8 cellular contexts compared by ENCODE assay signal in the genomic region with DNA sequence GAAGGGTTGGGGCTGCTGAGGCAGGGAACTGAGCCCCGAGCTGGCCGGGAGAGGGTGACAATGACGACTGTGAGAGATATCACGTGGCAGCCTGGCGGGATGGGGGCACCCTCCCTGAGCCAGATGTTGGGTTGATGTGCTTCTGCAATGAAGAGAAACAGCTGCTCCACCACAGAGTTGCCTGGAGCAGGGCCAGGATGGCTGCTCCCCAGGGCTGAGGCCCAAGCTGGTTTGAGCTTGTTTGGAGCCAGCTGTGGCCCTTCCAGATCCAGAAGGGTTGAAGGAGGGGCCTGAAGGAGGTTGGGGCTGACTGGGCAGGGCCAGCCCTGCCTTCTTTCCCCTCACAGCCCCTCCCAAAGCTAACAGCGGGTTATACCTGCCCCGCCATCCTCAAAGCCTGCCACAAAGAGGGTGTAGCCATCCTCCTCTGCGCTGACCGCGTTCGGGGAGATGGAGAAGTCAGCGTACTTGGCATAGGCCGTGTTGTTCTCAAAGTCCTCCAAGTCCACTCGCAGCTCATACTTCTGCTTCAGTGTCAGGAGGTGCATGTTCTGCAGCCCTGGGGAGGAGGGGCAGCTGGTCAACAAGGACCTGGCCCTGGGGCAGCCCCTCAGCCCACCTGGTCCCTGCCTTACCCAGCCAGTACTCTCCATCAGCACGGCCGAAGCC. TPM values are rescaled to one million over a fixed set of nuclear protein-coding genes. Genes with fewer than 3 reads are reported as not detected.
DNase-seq lines count a peak whose midpoint lies in the region; ATAC-seq and TF ChIP-seq lines count a peak whose summit lies in the region.

No MANE protein-coding gene starts in this region.

- H3K4me2 ChIP-seq in IMR-90 (ENCODE audit: low read depth, low read length) (peak overlapping the region; percentile 72), Karpas-422 (ENCODE audit: low read depth, low read length, poor library complexity, severe bottlenecking) (no peak overlapping the region)

- no peak for TF ChIP-seq RAD21 in IMR-90 (IDR thresholded peaks at IDR 0.05; ENCODE audit: low read length)

- H3K56ac ChIP-seq in IMR-90 (ENCODE audit: extremely low read depth, insufficient read depth, low read length) = no peak overlapping the region

- peak overlapping the region; percentile 78 for H2BK120ac ChIP-seq in IMR-90 (ENCODE audit: low read depth, low read length)

- ATAC-seq in IMR-90 (ENCODE audit: low read depth) (peak; percentile 50), HG02588 (IDR thresholded peaks at IDR 0.05; ENCODE audit: unreplicated experiment) (no peak)

- H4K5ac ChIP-seq in IMR-90 (ENCODE audit: low read depth, low read length) = peak overlapping the region; percentile 74

- H3K27ac ChIP-seq in IMR-90 (ENCODE audit: insufficient read depth, low read length) (peak overlapping the region; percentile 85), substantia nigra (ENCODE audit: low read depth, low read length, poor library complexity, severe bottlenecking) (peak overlapping the region; percentile 82), Karpas-422 (ENCODE audit: low read length) (no peak overlapping the region)

- TF ChIP-seq POLR2A in IMR-90 (IDR thresholded peaks at IDR 0.05; ENCODE audit: low read depth, low read length) = no peak

- H4K20me1 ChIP-seq in IMR-90 (ENCODE audit: insufficient read depth, low read length) (peaks cover 25% of the 10 kb centered on the region), Karpas-422 (ENCODE audit: insufficient read depth, low read depth, low read length) (no peaks in the 10 kb centered on the region)

- peaks cover 49% of the 10 kb centered on the region for H3K9me1 ChIP-seq in IMR-90 (ENCODE audit: insufficient read depth, low read length)

- peak overlapping the region; percentile 98 for H2AK5ac ChIP-seq in IMR-90 (ENCODE audit: low read depth, low read length)

- no peaks in the 10 kb centered on the region for H3K27me3 ChIP-seq in IMR-90 (ENCODE audit: control insufficient read depth, insufficient read depth, low read length)
- H3K27me3 ChIP-seq in Karpas-422 (ENCODE audit: low read length) = no peaks in the 10 kb centered on the region

- no peaks in the 10 kb centered on the region for H3K9me2 ChIP-seq in Karpas-422 (replicated peaks; ENCODE audit: insufficient read depth, low read length)

- peak overlapping the region; percentile 92 for H3K4ac ChIP-seq in IMR-90 (ENCODE audit: low read depth, low read length)

- H2AFZ ChIP-seq in IMR-90 (replicated peaks; ENCODE audit: low read length, poor library complexity) (peak overlapping the region; percentile 73), Karpas-422 (ENCODE audit: low read length) (no peak overlapping the region)

- peak overlapping the region; percentile 82 for H3K23ac ChIP-seq in IMR-90 (ENCODE audit: low read depth, low read length)

- H3K9me3 ChIP-seq in IMR-90 (ENCODE audit: control insufficient read depth, insufficient read depth, low read length) (no peaks in the 10 kb centered on the region), Karpas-422 (ENCODE audit: low read length) (no peaks in the 10 kb centered on the region)

- POLR2A ChIA-PET in IMR-90 (lab: Charles Lee; ENCODE audit: unreplicated experiment) = interaction anchor here (0.6 kb wide), 3 partner anchors 12 to 27 kb away, joined by 4 to 7 read pairs (median 4); no protein-coding TSS in a partner anchor

- H3K4me3 ChIP-seq in IMR-90 (ENCODE audit: insufficient read depth, low read depth, low read length) (no peak overlapping the region; the same call in 1 of the 2 replicates), Karpas-422 (ENCODE audit: low read length) (no peak overlapping the region)

- no TSS peak for BruUV-seq in IMR-90 (replicated peaks; lab: Mats Ljungman, UMichigan)

- H3K79me2 ChIP-seq in Karpas-422 (ENCODE audit: low read length) = peaks cover 3% of the 10 kb centered on the region; the same call in 1 of the 2 replicates

- H4K91ac ChIP-seq in IMR-90 (ENCODE audit: insufficient read depth, low read depth, low read length) = peak overlapping the region; percentile 85

- CTCF ChIA-PET in IMR-90 (lab: Yijun Ruan, JAX) = interaction anchor here (0.6 kb wide), 1 partner anchor 22 kb away, joined by 4 read pairs; a partner anchor contains a TSS

- H3K4me1 ChIP-seq in IMR-90 (ENCODE audit: control insufficient read depth, insufficient read depth, low read length) (peaks cover 47% of the 10 kb centered on the region), Karpas-422 (ENCODE audit: low read length) (no peaks in the 10 kb centered on the region)

- H4K8ac ChIP-seq in IMR-90 (ENCODE audit: low read depth in 2 of 2, low read length in 2 of 2) = peak overlapping the region; percentile 29 to 63; a peak in 3 of 4 replicates

- intact Hi-C loops in IMR-90 (cut with micrococcal nuclease) = loop anchor here (1.0 to 5.0 kb wide), 2 partner anchors 62 to 502 kb away; no protein-coding TSS in a partner anchor

- WGBS in IMR-90 (ENCODE audit: extremely low coverage in 2 of 2, insufficient read length in 1 of 2), 2 experiments = 7% methylated on average over 4 of the region's 16 CpGs; no CpG with 5 or more reads in 1 of the 2 experiments

- TF ChIP-seq CTCF in IMR-90 (conservative IDR thresholded peaks at IDR 0.05; ENCODE audit: low read depth, low read length) = no peak

- peaks cover 22 to 57% of the 10 kb centered on the region in 2 experiments for H3K79me1 ChIP-seq in IMR-90 (ENCODE audit: low read depth in 1 of 2, low read length in 2 of 2)

- H2BK5ac ChIP-seq in IMR-90 (ENCODE audit: low read depth, low read length, poor library complexity, severe bottlenecking) = peak overlapping the region; percentile 70

- dilution Hi-C loops in IMR-90 (cut with HindIII; ENCODE audit: low sequenced_read_pairs, unreplicated experiment) = no loop called here

- H3K9ac ChIP-seq in IMR-90 (ENCODE audit: low read depth, low read length) = peak overlapping the region; percentile 32
- no peak overlapping the region for H3K9ac ChIP-seq in Karpas-422 (ENCODE audit: low read length)

- H2AK9ac ChIP-seq in IMR-90 (replicated peaks; ENCODE audit: low read depth, low read length, poor library complexity) = peak overlapping the region; percentile 88

- DNase-seq in IMR-90 (peak; percentile 91), anterior cingulate cortex (lab: John Stamatoyannopoulos, UW) (peak in 53 of 58 donors; percentile 16 to 96 (median 77)), hypothalamus (lab: John Stamatoyannopoulos, UW) (peak in 46 of 51 donors; percentile 28 to 90 (median 72)), substantia nigra (lab: John Stamatoyannopoulos, UW) (peak; percentile 24 to 92 (median 79)), NCI-H2081 (lab: John Stamatoyannopoulos, UW) (no peak), Karpas-422 (no peak), mesenteric fat pad (ENCODE audit: low spot score) (no peak)

- peak overlapping the region; percentile 71 for H3K14ac ChIP-seq in IMR-90 (replicated peaks; ENCODE audit: low read depth, low read length)

- peak overlapping the region; percentile 25; the same call in 2 of the 3 replicates for H2BK15ac ChIP-seq in IMR-90 (ENCODE audit: low read depth, low read length)

- peak overlapping the region; percentile 59 for H3K18ac ChIP-seq in IMR-90 (ENCODE audit: low read depth, low read length)

- H3K36me3 ChIP-seq in IMR-90 (ENCODE audit: control insufficient read depth, insufficient read depth, low read length) (peaks cover 51% of the 10 kb centered on the region), Karpas-422 (ENCODE audit: insufficient read depth, low read length) (0 out of 2 replicates have a peak, but pooled peaks cover 3% of the 10 kb centered on the region)

- H2BK20ac ChIP-seq in IMR-90 (ENCODE audit: low read depth, low read length) = peak overlapping the region; percentile 64

- in situ Hi-C loops in IMR-90 (cut with MboI; ENCODE audit: low sequenced_read_pairs) = no loop called here

TF ChIP-seq in IMR-90, 13 proteins besides CTCF, POLR2A, EP300 and RAD21 (continues in another document):
- TF ChIP-seq MAZ (IDR thresholded peaks at IDR 0.05; ENCODE audit: borderline replicate concordance, low read depth, low read length) = peak; percentile 61; the same call in 1 of the 2 replicates
- TF ChIP-seq RCOR1 (IDR thresholded peaks at IDR 0.05; ENCODE audit: insufficient replicate concordance, low read length) = no peak
- TF ChIP-seq MAFK (IDR thresholded peaks at IDR 0.05; ENCODE audit: low read depth, low read length) = no peak
- peak; percentile 49; the same call in 1 of the 2 replicates for TF ChIP-seq BHLHE40 (IDR thresholded peaks at IDR 0.05; ENCODE audit: low read depth, low read length)

RNA-seq across cellular contexts. Expression of a gene that starts 2.1 kb away (rescaled TPM):
- total RNA-seq in IMR-90 (2012; rRNA removed) = 5.0 and 7.0 TPM in 2 replicates
- polyA plus RNA-seq in IMR-90 (2012; rRNA removed) = 69.5 and 71.6 TPM in 2 replicates
- 64.0 and 103 TPM in 2 replicates for polyA plus RNA-seq in IMR-90 (2012; cell fraction: cytosol; rRNA removed)
- polyA plus RNA-seq in IMR-90 (2012; cell fraction: nucleus; rRNA removed; ENCODE audit: low replicate concordance) = 30.2 and 36.0 TPM in 2 replicates
- 0.15 TPM in 1 of 2 replicates, not detected in the other for total RNA-seq in Karpas-422 (2014; rRNA removed; shearing (Covaris generic); ENCODE audit: low replicate concordance)
- total RNA-seq in mesenteric fat pad = 96.7 TPM

RNA-seq across cellular contexts. Expression of a gene that starts 6.6 kb away (rescaled TPM):
- 6.4 and 9.7 TPM in 2 replicates for total RNA-seq in IMR-90 (2012; rRNA removed)
- 20.7 and 25.4 TPM in 2 replicates for polyA plus RNA-seq in IMR-90 (2012; rRNA removed)
- polyA plus RNA-seq in IMR-90 (2012; cell fraction: cytosol; rRNA removed) = 31.6 and 31.9 TPM in 2 replicates
- 48.2 and 94.1 TPM in 2 replicates for polyA plus RNA-seq in IMR-90 (2012; cell fraction: nucleus; rRNA removed; ENCODE audit: low replicate concordance)
- 4.1 and 7.8 TPM in 2 replicates for total RNA-seq in Karpas-422 (2014; rRNA removed; shearing (Covaris generic); ENCODE audit: low replicate concordance)
- total RNA-seq in mesenteric fat pad = 27.2 TPM

RNA-seq across cellular contexts. Expression of a gene that starts 22.3 kb away (rescaled TPM):
- total RNA-seq in IMR-90 (2012; rRNA removed) (23.3 and 42.5 TPM in 2 replicates), mesenteric fat pad (7.5 TPM)
- polyA plus RNA-seq in IMR-90 (2012; rRNA removed) = 43.8 and 54.9 TPM in 2 replicates
- polyA plus RNA-seq in IMR-90 (2012; cell fraction: cytosol; rRNA removed) = 53.7 and 71.4 TPM in 2 replicates
- polyA plus RNA-seq in IMR-90 (2012; cell fraction: nucleus; rRNA removed; ENCODE audit: low replicate concordance) = 30.7 and 46.9 TPM in 2 replicates
- total RNA-seq in Karpas-422 (2014; rRNA removed; shearing (Covaris generic); ENCODE audit: low replicate concordance) = 22.1 and 29.1 TPM in 2 replicates

RNA-seq across cellular contexts. Expression of a gene that starts 26.2 kb away (rescaled TPM):
- total RNA-seq in IMR-90 (2012; rRNA removed) (1.7 and 2.5 TPM in 2 replicates), mesenteric fat pad (3.9 TPM)
- 5.5 and 5.7 TPM in 2 replicates for polyA plus RNA-seq in IMR-90 (2012; rRNA removed)
- 2.2 and 2.8 TPM in 2 replicates for polyA plus RNA-seq in IMR-90 (2012; cell fraction: cytosol; rRNA removed)
- 32.3 and 51.9 TPM in 2 replicates for polyA plus RNA-seq in IMR-90 (2012; cell fraction: nucleus; rRNA removed; ENCODE audit: low replicate concordance)
- total RNA-seq in Karpas-422 (2014; rRNA removed; shearing (Covaris generic); ENCODE audit: low replicate concordance) = 0.07 TPM in 1 of 2 replicates, not detected in the other

Comparison
In these comparisons a context has a peak if more than half of its experiments do, and no peak if none do; other contexts are left out.
1. DNase-seq: peak in IMR-90 (single experiment), anterior cingulate cortex (53 of 58), hypothalamus (46 of 51) and substantia nigra (49 of 49); none in NCI-H2081 (0 of 2), Karpas-422 (single experiment) and mesenteric fat pad (single experiment).
2. RNA of a gene that starts 2.1 kb away (total RNA-seq): 96.7 TPM in mesenteric fat pad (single experiment); 5.0 to 7.0 TPM in IMR-90 and 0.15 TPM in Karpas-422; every median in the first group is over 10 times any median in the second.